2 cellular contexts compared by ENCODE assay signal in the genomic region with DNA sequence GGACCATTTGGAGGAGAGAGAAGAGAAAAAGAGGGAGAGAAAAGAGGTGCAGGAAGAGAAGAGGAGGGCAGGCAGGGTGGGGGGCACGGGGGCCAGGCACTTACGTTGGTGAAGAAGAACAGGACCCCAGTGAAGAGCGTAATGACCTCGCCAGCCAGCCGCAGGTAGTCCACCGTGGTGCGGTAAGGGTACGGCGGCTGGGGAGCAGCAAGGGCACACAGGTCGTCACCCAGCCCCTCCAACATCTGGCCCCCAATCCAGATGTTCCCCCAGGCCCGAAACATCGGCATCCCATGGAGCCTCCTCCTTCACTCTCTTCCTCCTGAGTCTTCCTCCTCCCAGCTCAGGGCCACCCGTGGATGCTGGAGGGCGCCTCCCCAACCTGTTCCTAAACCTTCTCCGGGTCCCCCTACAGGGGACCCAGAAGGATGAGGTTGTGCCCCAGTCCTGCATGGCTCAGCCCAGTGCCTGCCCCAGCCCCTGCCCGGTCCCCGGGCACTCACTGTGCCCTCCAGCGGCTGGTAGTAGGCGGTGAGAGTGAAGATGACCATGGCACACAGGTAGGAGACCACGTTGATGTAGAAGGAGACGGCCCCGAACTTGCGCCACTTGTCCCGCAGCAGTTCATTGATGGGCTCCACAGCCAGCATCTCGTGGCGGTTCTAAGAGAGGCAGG.
TF ChIP-seq lines count a peak whose summit lies in the region.

No MANE protein-coding gene starts in this region.

TF ChIP-seq in A549, 52 proteins besides CTCF, POLR2A, EP300 and RAD21:
- TF ChIP-seq EHMT2 (IDR thresholded peaks at IDR 0.05; ENCODE audit: low read depth) (no peak), JUNB (IDR thresholded peaks at IDR 0.05) (no peak), HEYL (CRISPR knock-in tag; IDR thresholded peaks at IDR 0.05) (no peak)
- TF ChIP-seq, protein P1, sequence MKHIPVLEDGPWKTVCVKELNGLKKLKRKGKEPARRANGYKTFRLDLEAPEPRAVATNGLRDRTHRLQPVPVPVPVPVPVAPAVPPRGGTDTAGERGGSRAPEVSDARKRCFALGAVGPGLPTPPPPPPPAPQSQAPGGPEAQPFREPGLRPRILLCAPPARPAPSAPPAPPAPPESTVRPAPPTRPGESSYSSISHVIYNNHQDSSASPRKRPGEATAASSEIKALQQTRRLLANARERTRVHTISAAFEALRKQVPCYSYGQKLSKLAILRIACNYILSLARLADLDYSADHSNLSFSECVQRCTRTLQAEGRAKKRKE (CRISPR knock-in tag; IDR thresholded peaks at IDR 0.05; ENCODE audit: low read depth): no peak
- TF ChIP-seq, protein P2, sequence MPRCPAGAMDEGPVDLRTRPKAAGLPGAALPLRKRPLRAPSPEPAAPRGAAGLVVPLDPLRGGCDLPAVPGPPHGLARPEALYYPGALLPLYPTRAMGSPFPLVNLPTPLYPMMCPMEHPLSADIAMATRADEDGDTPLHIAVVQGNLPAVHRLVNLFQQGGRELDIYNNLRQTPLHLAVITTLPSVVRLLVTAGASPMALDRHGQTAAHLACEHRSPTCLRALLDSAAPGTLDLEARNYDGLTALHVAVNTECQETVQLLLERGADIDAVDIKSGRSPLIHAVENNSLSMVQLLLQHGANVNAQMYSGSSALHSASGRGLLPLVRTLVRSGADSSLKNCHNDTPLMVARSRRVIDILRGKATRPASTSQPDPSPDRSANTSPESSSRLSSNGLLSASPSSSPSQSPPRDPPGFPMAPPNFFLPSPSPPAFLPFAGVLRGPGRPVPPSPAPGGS (IDR thresholded peaks at IDR 0.05): no peak
- TF ChIP-seq, protein P3, sequence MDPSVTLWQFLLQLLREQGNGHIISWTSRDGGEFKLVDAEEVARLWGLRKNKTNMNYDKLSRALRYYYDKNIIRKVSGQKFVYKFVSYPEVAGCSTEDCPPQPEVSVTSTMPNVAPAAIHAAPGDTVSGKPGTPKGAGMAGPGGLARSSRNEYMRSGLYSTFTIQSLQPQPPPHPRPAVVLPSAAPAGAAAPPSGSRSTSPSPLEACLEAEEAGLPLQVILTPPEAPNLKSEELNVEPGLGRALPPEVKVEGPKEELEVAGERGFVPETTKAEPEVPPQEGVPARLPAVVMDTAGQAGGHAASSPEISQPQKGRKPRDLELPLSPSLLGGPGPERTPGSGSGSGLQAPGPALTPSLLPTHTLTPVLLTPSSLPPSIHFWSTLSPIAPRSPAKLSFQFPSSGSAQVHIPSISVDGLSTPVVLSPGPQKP (IDR thresholded peaks at IDR 0.05; ENCODE audit: low read depth, low read length): no peak
- TF ChIP-seq, protein P4, sequence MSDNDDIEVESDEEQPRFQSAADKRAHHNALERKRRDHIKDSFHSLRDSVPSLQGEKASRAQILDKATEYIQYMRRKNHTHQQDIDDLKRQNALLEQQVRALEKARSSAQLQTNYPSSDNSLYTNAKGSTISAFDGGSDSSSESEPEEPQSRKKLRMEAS (IDR thresholded peaks at IDR 0.05): no peak

TF ChIP-seq in H1, 55 proteins besides CTCF, POLR2A, EP300 and RAD21:
- TF ChIP-seq FOSL1 (IDR thresholded peaks at IDR 0.05; ENCODE audit: insufficient read depth, low read depth, low read length): no peak
